Comparison of ENCODE assay signal across 19 cellular contexts in the genomic region with DNA sequence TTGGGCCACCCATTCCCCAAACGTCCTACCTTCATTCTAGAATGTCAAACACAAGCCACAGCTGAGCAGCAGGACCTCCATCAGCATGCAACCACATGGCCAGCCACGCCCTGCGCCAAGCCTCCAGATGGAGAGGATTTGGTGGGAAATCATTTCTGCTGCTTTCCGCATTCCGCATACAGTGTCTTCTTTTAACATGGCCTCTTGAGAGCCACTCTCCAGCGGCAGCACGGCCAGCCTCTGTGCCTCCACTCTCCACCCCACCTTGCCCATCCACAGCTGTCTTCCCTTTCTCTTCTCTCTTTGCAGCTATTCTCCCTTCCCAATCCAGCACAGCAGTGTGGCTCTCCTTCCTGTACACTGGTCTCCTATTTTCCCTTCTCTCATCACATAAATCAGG.
DNase-seq lines count a peak whose midpoint lies in the region; ATAC-seq and TF ChIP-seq lines count a peak whose summit lies in the region.
"Had no signal": no experiment of that assay in that cellular context is flagged by ENCODE, and none has a peak within 500 bp of the region (broad histone marks: within the 10 kb centered on the region; RNA-seq: fewer than 3 reads in every experiment).

No MANE protein-coding gene starts in this region.

- no peak overlapping the region for H3K4me2 ChIP-seq in Karpas-422 (ENCODE audit: low read depth, low read length, poor library complexity, severe bottlenecking)
- H3K4me2 ChIP-seq: BLaER1 had no signal

- H3K36me3 ChIP-seq in esophagus muscularis mucosa: no peaks in the 10 kb centered on the region
- no peaks in the 10 kb centered on the region for H3K36me3 ChIP-seq in lower lobe of right lung
- no peaks in the 10 kb centered on the region for H3K36me3 ChIP-seq in Karpas-422 (ENCODE audit: insufficient read depth, low read length)
- H3K36me3 ChIP-seq: BE2C, BLaER1 had no signal

- peaks cover 48% of the 10 kb centered on the region for H3K9me3 Mint-ChIP-seq in osteocyte (ENCODE audit: unreplicated experiment)

- TF ChIP-seq POLR2A in esophagus muscularis mucosa (IDR thresholded peaks at IDR 0.05; ENCODE audit: low read depth): no peak

- H3K4me1 ChIP-seq in esophagus muscularis mucosa (no peaks in the 10 kb centered on the region), lower lobe of right lung (no peaks in the 10 kb centered on the region), Karpas-422 (ENCODE audit: low read length) (no peaks in the 10 kb centered on the region)
- H3K4me1 ChIP-seq: BLaER1 had no signal

- no peak overlapping the region for H3K4me3 Mint-ChIP-seq in osteocyte (ENCODE audit: unreplicated experiment)
- H3K4me3 Mint-ChIP-seq: CD14-positive monocyte; CD4-positive, alpha-beta memory T cell; CD4-positive, CD25-positive, alpha-beta regulatory T cell; CD8-positive, alpha-beta memory T cell had no signal

- no peak overlapping the region for H3K27ac Mint-ChIP-seq in osteocyte (ENCODE audit: unreplicated experiment)
- H3K27ac Mint-ChIP-seq: CD4-positive, alpha-beta memory T cell; CD4-positive, CD25-positive, alpha-beta regulatory T cell; CD8-positive, alpha-beta memory T cell had no signal

- no peak overlapping the region for H3K9ac ChIP-seq in Karpas-422 (ENCODE audit: low read length)
- H3K9ac ChIP-seq: BLaER1 had no signal

- no peak overlapping the region for H2AFZ ChIP-seq in Karpas-422 (ENCODE audit: low read length)

- H4K20me1 ChIP-seq in Karpas-422 (ENCODE audit: insufficient read depth, low read depth, low read length): no peaks in the 10 kb centered on the region
- H4K20me1 ChIP-seq: BLaER1 had no signal

- H3K9me3 ChIP-seq in esophagus muscularis mucosa (no peaks in the 10 kb centered on the region), lower lobe of right lung (no peaks in the 10 kb centered on the region), Karpas-422 (ENCODE audit: low read length) (no peaks in the 10 kb centered on the region)
- H3K9me3 ChIP-seq: BE2C, BLaER1 had no signal

- 83% methylated on average over 7 of the region's 7 CpGs for WGBS in esophagus muscularis mucosa

- no peak overlapping the region for H3K4me3 ChIP-seq in esophagus muscularis mucosa
- H3K4me3 ChIP-seq in lower lobe of right lung: no peak overlapping the region
- no peak overlapping the region for H3K4me3 ChIP-seq in Karpas-422 (ENCODE audit: low read length)
- H3K4me3 ChIP-seq: BLaER1 had no signal

- no peaks in the 10 kb centered on the region for H3K36me3 Mint-ChIP-seq in osteocyte (ENCODE audit: unreplicated experiment)
- H3K36me3 Mint-ChIP-seq: CD14-positive monocyte; CD4-positive, alpha-beta memory T cell; CD4-positive, CD25-positive, alpha-beta regulatory T cell; CD8-positive, alpha-beta memory T cell had no signal

- H3K27me3 ChIP-seq in esophagus muscularis mucosa (no peaks in the 10 kb centered on the region), lower lobe of right lung (ENCODE audit: low read depth) (no peaks in the 10 kb centered on the region), Karpas-422 (ENCODE audit: low read length) (no peaks in the 10 kb centered on the region)
- H3K27me3 ChIP-seq: BE2C, BLaER1 had no signal

- TF ChIP-seq CTCF in esophagus muscularis mucosa (IDR thresholded peaks at IDR 0.05) (no peak), osteocyte (IDR thresholded peaks at IDR 0.05) (no peak), lower lobe of right lung (IDR thresholded peaks at IDR 0.05) (no peak)

- intact Hi-C loops in esophagus muscularis mucosa (cut with DNase I): no loop called here
- intact Hi-C loops in lower lobe of right lung (cut with DNase I): no loop called here

- H3K27ac ChIP-seq in esophagus muscularis mucosa (replicated peaks in 1 of 4) (no peak overlapping the region), lower lobe of right lung (no peak overlapping the region), Karpas-422 (ENCODE audit: low read length) (no peak overlapping the region)
- H3K27ac ChIP-seq: BLaER1 had no signal

- no peaks in the 10 kb centered on the region for H3K27me3 Mint-ChIP-seq in osteocyte (ENCODE audit: unreplicated experiment)
- H3K27me3 Mint-ChIP-seq: CD4-positive, CD25-positive, alpha-beta regulatory T cell; CD8-positive, alpha-beta memory T cell had no signal

- peak; percentile 74 for DNase-seq in esophagus muscularis mucosa (ENCODE audit: extremely low spot score)
- peak; percentile 0 for DNase-seq in left kidney (ENCODE audit: low read depth, low spot score)
- DNase-seq in osteocyte (ENCODE audit: extremely low spot score, unreplicated experiment): peak; percentile 64
- no peak for DNase-seq in lower lobe of right lung
- no peak for DNase-seq in Karpas-422
- DNase-seq in D341Med (ENCODE audit: low spot score): no peak
- DNase-seq: 8988T; ACHN; BE2C; C1 segment of cervical spinal cord; CD4-positive, alpha-beta memory T cell; CD4-positive, CD25-positive, alpha-beta regulatory T cell; CD8-positive, alpha-beta memory T cell; COR-L47; DMS79 treated with DMSO at 0.1 percent for 48 hours; GF-D8 had no signal

- ATAC-seq in lower lobe of right lung (no peak), HG03565 (IDR thresholded peaks at IDR 0.05; ENCODE audit: unreplicated experiment) (no peak)

- no peaks in the 10 kb centered on the region for H3K79me2 ChIP-seq in Karpas-422 (ENCODE audit: low read length)

- no peak for TF ChIP-seq EP300 in esophagus muscularis mucosa (IDR thresholded peaks at IDR 0.05)

- no peaks in the 10 kb centered on the region for H3K4me1 Mint-ChIP-seq in osteocyte (ENCODE audit: unreplicated experiment)
- H3K4me1 Mint-ChIP-seq: CD14-positive monocyte; CD4-positive, alpha-beta memory T cell; CD4-positive, CD25-positive, alpha-beta regulatory T cell; CD8-positive, alpha-beta memory T cell had no signal

- H3K9me2 ChIP-seq in Karpas-422 (replicated peaks; ENCODE audit: insufficient read depth, low read length): no peaks in the 10 kb centered on the region

Comparison
In these comparisons a context has a peak if more than half of its experiments do, and no peak if none do; other contexts are left out.
1. DNase-seq: peak in esophagus muscularis mucosa (single experiment), left kidney (single experiment) and osteocyte (single experiment); none in lower lobe of right lung (single experiment), Karpas-422 (single experiment) and D341Med (single experiment).